In the genomic region with DNA sequence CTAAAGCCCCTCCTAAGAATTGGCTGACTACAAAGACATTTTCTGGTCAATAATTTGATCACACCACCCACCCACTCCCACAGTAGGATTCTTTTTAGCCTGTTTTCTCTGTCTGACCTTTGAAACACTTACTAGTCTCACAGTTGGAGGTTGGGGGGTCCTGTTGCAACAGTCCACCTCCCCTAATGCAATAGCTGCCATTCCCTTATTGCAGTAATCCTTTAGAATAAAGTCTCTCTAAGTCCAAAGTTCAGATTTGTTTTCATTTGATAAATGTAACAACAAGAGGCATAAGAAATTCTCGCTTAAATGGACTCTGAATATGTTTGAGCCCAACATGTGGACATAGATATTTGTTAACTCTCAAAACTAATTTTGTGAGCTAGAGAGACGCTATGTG, we compare ENCODE assay signal across 27 cellular contexts.
"Had no signal": no experiment of that assay in that cellular context is flagged by ENCODE, and none has a peak within 500 bp of the region (broad histone marks: within the 10 kb centered on the region; RNA-seq: fewer than 3 reads in every experiment).

No MANE protein-coding gene starts in this region.

- ATAC-seq: activated CD8-positive, alpha-beta T cell treated with anti-CD3 and anti-CD28 coated beads for 36 hours; activated T-cell treated with anti-CD3 and anti-CD28 coated beads, Interleukin-2, amount 50 U/mL, for 4 hours; activated T-helper 17 cell treated with anti-CD3 and anti-CD28 coated beads, Interleukin-2, amount 50 U/mL, for 72 hours; gastroesophageal sphincter; heart right ventricle had no signal

- H3K36me3 Mint-ChIP-seq: activated naive CD8-positive, alpha-beta T cell; brain had no signal

- H3K27me3 Mint-ChIP-seq: activated CD8-positive, alpha-beta T cell treated with anti-CD3 and anti-CD28 coated beads for 36 hours; activated T-helper 17 cell treated with anti-CD3 and anti-CD28 coated beads, Interleukin-2, amount 50 U/mL, for 72 hours had no signal

- H3K36me3 ChIP-seq: ascending aorta, breast epithelium, cardiac muscle cell, colonic mucosa, esophagus squamous epithelium, gastroesophageal sphincter, heart right ventricle had no signal

- H3K4me1 Mint-ChIP-seq: activated T-helper 17 cell treated with anti-CD3 and anti-CD28 coated beads, Interleukin-2, amount 50 U/mL, for 72 hours had no signal

- DNase-seq: activated CD4-positive, alpha-beta T cell treated with anti-CD3 and anti-CD28 coated beads for 1 hour; activated CD4-positive, alpha-beta T cell treated with anti-CD3 and anti-CD28 coated beads for 48 hours; activated CD4-positive, alpha-beta T cell treated with anti-CD3 and anti-CD28 coated beads, Interleukin-2, amount 50 U/mL, for 1 hour; activated CD4-positive, alpha-beta T cell treated with anti-CD3 and anti-CD28 coated beads, Interleukin-2, amount 50 U/mL, for 48 hours; activated CD8-positive, alpha-beta memory T cell treated with anti-CD3 and anti-CD28 coated beads for 24 hours; activated CD8-positive, alpha-beta T cell treated with anti-CD3 and anti-CD28 coated beads for 36 hours; activated effector memory CD4-positive, alpha-beta T cell treated with Interleukin-2 at 50 U/mL for 16 hours; activated gamma-delta T cell treated with Interleukin-2 at 50 U/mL for 16 hours; activated naive CD4-positive, alpha-beta T cell treated with anti-CD3 and anti-CD28 coated beads, Interleukin-2, amount 50 U/mL, for 16 hours; activated naive CD4-positive, alpha-beta T cell treated with Interleukin-2 at 50 U/mL for 16 hours; activated T-cell treated with anti-CD3 and anti-CD28 coated beads, Interleukin-2, amount 50 U/mL, for 4 hours; central memory CD4-positive, alpha-beta T cell; cerebellar nuclear complex; colonic mucosa; effector CD8-positive, alpha-beta T cell; esophagus squamous epithelium; foreskin melanocyte; heart right ventricle; T-helper 2 cell had no signal

- H3K4me1 ChIP-seq: ascending aorta, breast epithelium, colonic mucosa, esophagus squamous epithelium, gastroesophageal sphincter, heart right ventricle had no signal

- H3K9me3 ChIP-seq: ascending aorta, breast epithelium, colonic mucosa, esophagus squamous epithelium, gastroesophageal sphincter had no signal

- H3K4me3 ChIP-seq: ascending aorta, breast epithelium, cardiac muscle cell, colonic mucosa, esophagus squamous epithelium, gastroesophageal sphincter, heart right ventricle had no signal

- H3K27me3 ChIP-seq: ascending aorta, breast epithelium, cardiac muscle cell, colonic mucosa, esophagus squamous epithelium, gastroesophageal sphincter, heart right ventricle had no signal

- H3K27ac Mint-ChIP-seq: activated CD8-positive, alpha-beta T cell treated with anti-CD3 and anti-CD28 coated beads for 36 hours; activated naive CD8-positive, alpha-beta T cell; activated T-helper 17 cell treated with anti-CD3 and anti-CD28 coated beads, Interleukin-2, amount 50 U/mL, for 72 hours; brain had no signal

- H3K4me3 Mint-ChIP-seq: activated CD8-positive, alpha-beta T cell treated with anti-CD3 and anti-CD28 coated beads for 36 hours; activated naive CD8-positive, alpha-beta T cell; activated T-cell treated with anti-CD3 and anti-CD28 coated beads, Interleukin-2, amount 50 U/mL, for 4 hours; activated T-helper 17 cell treated with anti-CD3 and anti-CD28 coated beads, Interleukin-2, amount 50 U/mL, for 72 hours; brain had no signal

- H3K27ac ChIP-seq: ascending aorta, breast epithelium, cardiac muscle cell, colonic mucosa, epithelial cell of prostate, esophagus squamous epithelium, gastroesophageal sphincter, heart right ventricle had no signal
